Comparison of ENCODE assay signal across 15 cellular contexts in genomic region chr14:106652494-106652893, GRCh38.
DNase-seq lines count a peak whose midpoint lies in the region; ATAC-seq and TF ChIP-seq lines count a peak whose summit lies in the region.
"Had no signal": no experiment of that assay in that cellular context is flagged by ENCODE, and none has a peak within 500 bp of the region (broad histone marks: within the 10 kb centered on the region; RNA-seq: fewer than 3 reads in every experiment).

No MANE protein-coding gene starts in this region.

- no peak for TF ChIP-seq POLR2A in GM18505 (IDR thresholded peaks at IDR 0.05; ENCODE audit: borderline replicate concordance, extremely low read depth, insufficient read depth, insufficient read length)

- TF ChIP-seq CTCF in epithelial cell of esophagus (IDR thresholded peaks at IDR 0.05; ENCODE audit: insufficient read depth, low read depth, low read length, missing control alignments): no peak

- peak; percentile 57 for ATAC-seq in GM19463 (IDR thresholded peaks at IDR 0.05; ENCODE audit: unreplicated experiment)
- no peak for ATAC-seq in GM18505 (IDR thresholded peaks at IDR 0.05; ENCODE audit: unreplicated experiment)
- ATAC-seq: GM23338; stimulated activated naive CD8-positive, alpha-beta T cell treated with anti-CD3 and anti-CD28 coated beads, Interleukin-15, amount 100 ng/mL, for 72 hours; WTC11 had no signal

- DNase-seq in DMS53 (lab: John Stamatoyannopoulos, UW): peak; percentile 2
- DNase-seq in DMS53 treated with DMSO at 0.1 percent for 48 hours (lab: John Stamatoyannopoulos, UW; ENCODE audit: unreplicated experiment): no peak
- DNase-seq in HT1080 (ENCODE audit: low read depth): peak; percentile 4
- DNase-seq in epithelial cell of esophagus (ENCODE audit: low read depth): peak; percentile 22
- no peak for DNase-seq in NCI-H2081 (lab: John Stamatoyannopoulos, UW)
- DNase-seq in NCI-H187 (lab: John Stamatoyannopoulos, UW): no peak
- DNase-seq: activated CD8-positive, alpha-beta memory T cell treated with anti-CD3 and anti-CD28 coated beads, Interleukin-2, amount 50 U/mL, for 4 hours; CD4-positive, alpha-beta T cell; mesenchymal stem cell; PC-9; stimulated activated naive CD8-positive, alpha-beta T cell treated with anti-CD3 and anti-CD28 coated beads, Interleukin-15, amount 100 ng/mL, for 72 hours had no signal

- H3K4me3 ChIP-seq in epithelial cell of esophagus (ENCODE audit: low read length): no peak overlapping the region
- H3K4me3 ChIP-seq: GM23338, PC-9 had no signal

Comparison
In these comparisons a context has a peak if more than half of its experiments do, and no peak if none do; other contexts are left out.
1. DNase-seq: peak in DMS53 (single experiment), HT1080 (single experiment) and epithelial cell of esophagus (single experiment); none in DMS53 treated with DMSO at 0.1 percent for 48 hours (single experiment), NCI-H2081 (0 of 2) and NCI-H187 (0 of 2).